In genomic region chr2:119290859-119291587, GRCh38 we compare ENCODE assay signal across 9 cellular contexts.
DNase-seq lines count a peak whose midpoint lies in the region; ATAC-seq, FAIRE-seq and TF ChIP-seq lines count a peak whose summit lies in the region.
"Had no signal": no experiment of that assay in that cellular context is flagged by ENCODE, and none has a peak within 500 bp of the region (broad histone marks: within the 10 kb centered on the region; RNA-seq: fewer than 3 reads in every experiment).

No MANE protein-coding gene starts in this region.

- no peaks in the 10 kb centered on the region for H3K9me3 Mint-ChIP-seq in activated naive CD4-positive, alpha-beta T cell treated with anti-CD3 and anti-CD28 coated beads for 36 hours

- no peaks in the 10 kb centered on the region for H3K27me3 ChIP-seq in Peyer's patch
- H3K27me3 ChIP-seq in heart right ventricle, result no peaks in the 10 kb centered on the region
- H3K27me3 ChIP-seq in sigmoid colon, result no peaks in the 10 kb centered on the region
- H3K27me3 ChIP-seq: BLaER1 treated with 17β-estradiol and CSF1 and Interleukin-3, amounts not matched to agents 10 nM and 100 nM had no signal

- ATAC-seq in heart right ventricle (peak; percentile 60 to 90 (median 86)), GM18873 (IDR thresholded peaks at IDR 0.05; ENCODE audit: low FRiP score, unreplicated experiment) (no peak)

- intact Hi-C loops in activated naive CD4-positive, alpha-beta T cell treated with anti-CD3 and anti-CD28 coated beads for 36 hours (cut with micrococcal nuclease), result loop anchor here (1.0 to 10.0 kb wide), 3 partner anchors 56 to 409 kb away; no protein-coding TSS in a partner anchor
- intact Hi-C loops in heart right ventricle (cut with DNase I), result loop anchor here in 9 of 10 donors (1.0 to 10.0 kb wide), 9 partner anchors 66 to 410 kb away; partner anchors contain the start of gene STEAP3 (in 1 of the 9)
- intact Hi-C loops in sigmoid colon (cut with DNase I), result no loop called here

- H3K4me3 Mint-ChIP-seq in activated naive CD4-positive, alpha-beta T cell treated with anti-CD3 and anti-CD28 coated beads for 36 hours, result no peak overlapping the region

- H3K4me1 Mint-ChIP-seq in activated naive CD4-positive, alpha-beta T cell treated with anti-CD3 and anti-CD28 coated beads for 36 hours (ENCODE audit: low read depth), result peaks cover 3% of the 10 kb centered on the region

- CTCF ChIA-PET in activated naive CD4-positive, alpha-beta T cell treated with anti-CD3 and anti-CD28 coated beads for 36 hours (lab: Charles Lee), result interaction anchor here (0.7 to 2.7 kb wide), 7 partner anchors 8 to 1069 kb away, joined by 3 to 18 read pairs (median 3); no protein-coding TSS in a partner anchor

- no peaks in the 10 kb centered on the region for H3K9me3 ChIP-seq in Peyer's patch
- H3K9me3 ChIP-seq in heart right ventricle, result no peaks in the 10 kb centered on the region
- H3K9me3 ChIP-seq in sigmoid colon, result no peaks in the 10 kb centered on the region

- no peak overlapping the region for H3K27ac ChIP-seq in Peyer's patch
- no peak overlapping the region for H3K27ac ChIP-seq in heart right ventricle
- H3K27ac ChIP-seq in sigmoid colon, result no peak overlapping the region
- H3K27ac ChIP-seq: BLaER1 treated with 17β-estradiol and CSF1 and Interleukin-3, amounts not matched to agents 10 nM and 100 nM had no signal

- no peak for TF ChIP-seq EP300 in sigmoid colon (IDR thresholded peaks at IDR 0.05)

- H3K4me3 ChIP-seq in Peyer's patch, result no peak overlapping the region
- no peak overlapping the region for H3K4me3 ChIP-seq in heart right ventricle
- H3K4me3 ChIP-seq in sigmoid colon, result no peak overlapping the region
- H3K4me3 ChIP-seq: BLaER1 treated with 17β-estradiol and CSF1 and Interleukin-3, amounts not matched to agents 10 nM and 100 nM had no signal

- H3K27me3 Mint-ChIP-seq in activated naive CD4-positive, alpha-beta T cell treated with anti-CD3 and anti-CD28 coated beads for 36 hours (ENCODE audit: low read depth), result no peaks in the 10 kb centered on the region

- H3K36me3 ChIP-seq in Peyer's patch, result no peaks in the 10 kb centered on the region
- H3K36me3 ChIP-seq in heart right ventricle, result peaks cover 0 to 8% (median 0%) of the 10 kb centered on the region in 9 donors
- peaks cover 0 to 4% (median 0%) of the 10 kb centered on the region in 4 donors for H3K36me3 ChIP-seq in sigmoid colon
- H3K36me3 ChIP-seq: BLaER1 treated with 17β-estradiol and CSF1 and Interleukin-3, amounts not matched to agents 10 nM and 100 nM had no signal

- no peaks in the 10 kb centered on the region for H3K4me1 ChIP-seq in Peyer's patch
- peaks cover 0 to 18% (median 3%) of the 10 kb centered on the region in 9 donors for H3K4me1 ChIP-seq in heart right ventricle
- peaks cover 0 to 24% (median 15%) of the 10 kb centered on the region in 4 donors for H3K4me1 ChIP-seq in sigmoid colon

- peak in 5 of 6 experiments; percentile 25 to 75 (median 64) for TF ChIP-seq CTCF in Peyer's patch (IDR thresholded peaks at IDR 0.05)
- peak; percentile 19 to 99 (median 91) for TF ChIP-seq CTCF in heart right ventricle (IDR thresholded peaks at IDR 0.05)
- TF ChIP-seq CTCF in sigmoid colon (IDR thresholded peaks at IDR 0.05), result peak in 3 of 4 experiments; percentile 15 to 25 (median 16)

- H3K36me3 Mint-ChIP-seq in activated naive CD4-positive, alpha-beta T cell treated with anti-CD3 and anti-CD28 coated beads for 36 hours (ENCODE audit: low read depth), result no peaks in the 10 kb centered on the region

- no peak for TF ChIP-seq POLR2A in Peyer's patch (IDR thresholded peaks at IDR 0.05)
- no peak for TF ChIP-seq POLR2A in sigmoid colon (IDR thresholded peaks at IDR 0.05)

- H3K27ac Mint-ChIP-seq in activated naive CD4-positive, alpha-beta T cell treated with anti-CD3 and anti-CD28 coated beads for 36 hours, result no peak overlapping the region

- peak; percentile 69 for FAIRE-seq in HTR-8/SVneo (lab: Jason Lieb, UNC)

- DNase-seq in SIG-M5 treated with dmso at 0.1 percent for 504 hours (lab: John Stamatoyannopoulos, UW; ENCODE audit: unreplicated experiment), result peak; percentile 41
- no peak for DNase-seq in SIG-M5 (lab: John Stamatoyannopoulos, UW)
- peak; percentile 70 for DNase-seq in HTR-8/SVneo (ENCODE audit: insufficient read length, low spot score)
- peak; percentile 66 to 91 (median 68) for DNase-seq in Peyer's patch
- DNase-seq in activated naive CD4-positive, alpha-beta T cell treated with anti-CD3 and anti-CD28 coated beads for 36 hours, result peak; percentile 79
- DNase-seq in heart right ventricle, result peak; percentile 78 to 86
- peak; percentile 75 for DNase-seq in sigmoid colon

- 45 to 70% methylated on average over 15 of the region's 15 CpGs for WGBS in heart right ventricle, 2 donors
- 24 to 71% methylated on average over 15 of the region's 15 CpGs for WGBS in sigmoid colon, 2 donors

Comparison
In these comparisons a context has a peak if more than half of its experiments do, and no peak if none do; other contexts are left out.
1. CTCF ChIP-seq: peak in every context shown above with its lines; median percentile 91 in heart right ventricle; 64 in Peyer's patch; 16 in sigmoid colon.